In genomic region chr4:85147481-85148076, GRCh38 we compare ENCODE assay signal across 8 cellular contexts.
A peak's percentile ranks its signal among the peaks of the same experiment; 100 is the strongest.
DNase-seq lines count a peak whose midpoint lies in the region; ATAC-seq and TF ChIP-seq lines count a peak whose summit lies in the region.

No MANE protein-coding gene starts in this region.

- CTCF ChIA-PET in BJ (lab: Yijun Ruan, JAX), result interaction anchor here (0.6 to 3.4 kb wide), 13 partner anchors 12 to 1065 kb away, joined by 3 to 14 read pairs (median 4); no protein-coding TSS in a partner anchor

- no peak overlapping the region for H3K4me3 ChIP-seq in BJ (ENCODE audit: low read depth, low read length)
- no peak overlapping the region for H3K4me3 ChIP-seq in fibroblast of the aortic adventitia (ENCODE audit: low read depth, low read length)

- H3K36me3 ChIP-seq in BJ (ENCODE audit: control insufficient read depth, insufficient read depth, low read length), result no peaks in the 10 kb centered on the region

- POLR2A ChIA-PET in BJ (lab: Charles Lee), result no interaction called here

- no peaks in the 10 kb centered on the region for H3K27me3 ChIP-seq in BJ (ENCODE audit: control insufficient read depth, insufficient read depth, low read length)

- DNase-seq in BJ (ENCODE audit: low read depth), result no peak
- peak; percentile 62 to 91 (median 82) for DNase-seq in NCI-H1417 (lab: John Stamatoyannopoulos, UW)
- DNase-seq in SW480 (ENCODE audit: low spot score), result peak; percentile 59
- DNase-seq in fibroblast of the aortic adventitia (ENCODE audit: low read depth), result peak; percentile 79
- DNase-seq in non-pigmented ciliary epithelial cell (ENCODE audit: low read depth), result peak; percentile 48

- TF ChIP-seq CTCF in BJ (IDR thresholded peaks at IDR 0.05; ENCODE audit: insufficient read depth, low read depth, low read length) (peak; percentile 63), fibroblast of the aortic adventitia (IDR thresholded peaks at IDR 0.05; ENCODE audit: insufficient read depth, low read length) (peak; percentile 53)

- ATAC-seq in GM18519 (IDR thresholded peaks at IDR 0.05; ENCODE audit: low FRiP score, unreplicated experiment), result peak; percentile 95
- ATAC-seq in HG02943 (IDR thresholded peaks at IDR 0.05; ENCODE audit: low read depth, unreplicated experiment), result peak; percentile 80
- no peak for ATAC-seq in HG02840 (IDR thresholded peaks at IDR 0.05; ENCODE audit: low FRiP score, unreplicated experiment)
